Comparison of ENCODE assay signal across 9 cellular contexts in genomic region chr2:205925373-205926337, GRCh38.
DNase-seq lines count a peak whose midpoint lies in the region; ATAC-seq and TF ChIP-seq lines count a peak whose summit lies in the region.
"Had no signal": no experiment of that assay in that cellular context is flagged by ENCODE, and none has a peak within 500 bp of the region (broad histone marks: within the 10 kb centered on the region; RNA-seq: fewer than 3 reads in every experiment).

No MANE protein-coding gene starts in this region.

- no peak overlapping the region for H3K27ac ChIP-seq in mesenchymal stem cell (ENCODE audit: low read length, poor library complexity, severe bottlenecking)

- no peak overlapping the region for H2BK120ac ChIP-seq in mesenchymal stem cell (ENCODE audit: low read depth, low read length)

- peak overlapping the region; percentile 65 for H3K9ac ChIP-seq in mesenchymal stem cell (ENCODE audit: low read length)

- H2AK5ac ChIP-seq in mesenchymal stem cell (ENCODE audit: low read length, severe bottlenecking), result no peak overlapping the region

- no peak overlapping the region for H2BK15ac ChIP-seq in mesenchymal stem cell (ENCODE audit: low read depth, poor library complexity, severe bottlenecking)

- H2AFZ ChIP-seq in mesenchymal stem cell (ENCODE audit: low read depth, low read length), result no peak overlapping the region

- H3K4me1 ChIP-seq in mesenchymal stem cell (ENCODE audit: control insufficient read depth, insufficient read depth, low read depth, low read length), result peaks cover 4% of the 10 kb centered on the region

- TF ChIP-seq CTCF in AG09309 (IDR thresholded peaks at IDR 0.05; ENCODE audit: control insufficient read depth, insufficient read depth, low read depth, low read length, missing control alignments), result peak; percentile 96
- peak; percentile 94 for TF ChIP-seq CTCF in activated CD8-positive, alpha-beta T cell treated with anti-CD3 and anti-CD28 coated beads for 36 hours (IDR thresholded peaks at IDR 0.05)

- POLR2A ChIA-PET in activated CD8-positive, alpha-beta T cell treated with anti-CD3 and anti-CD28 coated beads for 36 hours (lab: Charles Lee), result interaction anchor here (0.6 kb wide), 1 partner anchor 211 kb away, joined by 3 read pairs; no protein-coding TSS in a partner anchor

- H3K36me3 Mint-ChIP-seq in activated CD8-positive, alpha-beta T cell treated with anti-CD3 and anti-CD28 coated beads for 36 hours (ENCODE audit: low read depth), result no peaks in the 10 kb centered on the region
- H3K36me3 Mint-ChIP-seq: IgD-negative memory B cell had no signal

- H3K4me3 ChIP-seq in AG09309 (ENCODE audit: control insufficient read depth, low read depth, low read length), result peak overlapping the region; percentile 38
- H3K4me3 ChIP-seq in mesenchymal stem cell (ENCODE audit: insufficient read depth in 1 of 2, low read depth in 1 of 2, low read length in 2 of 2), result peak overlapping the region; percentile 33 to 68

- no peak overlapping the region for H3K14ac ChIP-seq in mesenchymal stem cell (ENCODE audit: low read length in 2 of 2)

- no peak for DNase-seq in AG09309 (ENCODE audit: low read depth)
- DNase-seq in NCI-H510A (lab: John Stamatoyannopoulos, UW), result peak; percentile 5
- DNase-seq in activated CD8-positive, alpha-beta T cell treated with anti-CD3 and anti-CD28 coated beads for 36 hours, result peak; percentile 78
- peak; percentile 39 for DNase-seq in effector CD8-positive, alpha-beta T cell (lab: John Stamatoyannopoulos, UW)
- DNase-seq in mesenchymal stem cell, result peak; percentile 66
- DNase-seq in stimulated activated CD8-positive, alpha-beta memory T cell treated with anti-CD3 and anti-CD28 coated beads, Interleukin-12 subunit alpha, Interleukin-12 subunit beta, amount 100 ng/mL, for 4 hours (ENCODE audit: low read depth), result peak; percentile 25

- H2BK12ac ChIP-seq in mesenchymal stem cell (ENCODE audit: low read length in 2 of 2), result peak overlapping the region in 1 of 2 experiments; percentile 91

- H3K4me2 ChIP-seq in mesenchymal stem cell (ENCODE audit: low read length, poor library complexity, severe bottlenecking), result peak overlapping the region; percentile 87

- H2BK5ac ChIP-seq in mesenchymal stem cell (ENCODE audit: low read depth, low read length, poor library complexity, severe bottlenecking), result no peak overlapping the region

- peaks cover 60 to 72% of the 10 kb centered on the region in 2 experiments for H3K27me3 ChIP-seq in mesenchymal stem cell (ENCODE audit: control insufficient read depth in 1 of 2, insufficient read depth in 1 of 2, low read length in 2 of 2)

- ATAC-seq in GM18867 (IDR thresholded peaks at IDR 0.05; ENCODE audit: unreplicated experiment) (peak; percentile 96), HG03066 (IDR thresholded peaks at IDR 0.05; ENCODE audit: low read depth, unreplicated experiment) (peak; percentile 93)
- peak; percentile 96 for ATAC-seq in activated CD8-positive, alpha-beta T cell treated with anti-CD3 and anti-CD28 coated beads for 36 hours

- no peaks in the 10 kb centered on the region for H3K36me3 ChIP-seq in mesenchymal stem cell (ENCODE audit: control insufficient read depth in 1 of 2, insufficient read depth in 2 of 2, low read depth in 1 of 2, low read length in 2 of 2)

- H3K27ac Mint-ChIP-seq in activated CD8-positive, alpha-beta T cell treated with anti-CD3 and anti-CD28 coated beads for 36 hours, result no peak overlapping the region
- H3K27ac Mint-ChIP-seq: IgD-negative memory B cell had no signal

- CTCF ChIA-PET in activated CD8-positive, alpha-beta T cell treated with anti-CD3 and anti-CD28 coated beads for 36 hours (lab: Charles Lee), result interaction anchor here (0.6 to 3.6 kb wide), 48 partner anchors 9 to 1694 kb away, joined by 3 to 40 read pairs (median 4); no protein-coding TSS in a partner anchor

- no peak overlapping the region for H3K4me3 Mint-ChIP-seq in activated CD8-positive, alpha-beta T cell treated with anti-CD3 and anti-CD28 coated beads for 36 hours
- H3K4me3 Mint-ChIP-seq: IgD-negative memory B cell had no signal

- H4K91ac ChIP-seq in mesenchymal stem cell (ENCODE audit: low read length), result no peak overlapping the region

- no peaks in the 10 kb centered on the region for H3K79me1 ChIP-seq in mesenchymal stem cell (replicated peaks; ENCODE audit: low read length, poor library complexity, severe bottlenecking)

- intact Hi-C loops in activated CD8-positive, alpha-beta T cell treated with anti-CD3 and anti-CD28 coated beads for 36 hours (cut with micrococcal nuclease), result loop anchor here (5.0 kb wide), 1 partner anchor 158 kb away; no protein-coding TSS in a partner anchor

- no peak overlapping the region for H3K23ac ChIP-seq in mesenchymal stem cell (ENCODE audit: low read length in 2 of 2)

- 18% methylated on average over 33 of the region's 33 CpGs for WGBS in mesenchymal stem cell

- H3K4ac ChIP-seq in mesenchymal stem cell (ENCODE audit: low read depth in 1 of 2, low read length in 2 of 2), result no peak overlapping the region

- H3K27me3 Mint-ChIP-seq in activated CD8-positive, alpha-beta T cell treated with anti-CD3 and anti-CD28 coated beads for 36 hours, result peaks cover 42% of the 10 kb centered on the region

- H3K4me1 Mint-ChIP-seq in activated CD8-positive, alpha-beta T cell treated with anti-CD3 and anti-CD28 coated beads for 36 hours (ENCODE audit: low read depth), result peaks cover 7% of the 10 kb centered on the region

- H3K9me3 Mint-ChIP-seq in activated CD8-positive, alpha-beta T cell treated with anti-CD3 and anti-CD28 coated beads for 36 hours, result no peaks in the 10 kb centered on the region
- H3K9me3 Mint-ChIP-seq: IgD-negative memory B cell had no signal

- no peaks in the 10 kb centered on the region for H3K9me3 ChIP-seq in mesenchymal stem cell (ENCODE audit: control insufficient read depth, low read length)

- no peak overlapping the region for H4K8ac ChIP-seq in mesenchymal stem cell (ENCODE audit: low read length)

- H3K18ac ChIP-seq in mesenchymal stem cell (ENCODE audit: low read depth in 1 of 2, low read length in 2 of 2), result no peak overlapping the region
